ENCODE assay signal across 1 cellular context in genomic region chr10:110324201-110324804, GRCh38.
TF ChIP-seq lines count a peak whose summit lies in the region.

No MANE protein-coding gene starts in this region.

TF ChIP-seq in GM12878, 131 proteins besides CTCF, POLR2A, EP300 and RAD21:
- TF ChIP-seq IKZF2 (IDR thresholded peaks at IDR 0.05) (no peak), PKNOX1 (IDR thresholded peaks at IDR 0.05) (peak; percentile 89), PML (IDR thresholded peaks at IDR 0.05; ENCODE audit: low read length) (no peak), KAT2A (conservative IDR thresholded peaks at IDR 0.05; ENCODE audit: control insufficient read depth, low read depth, low read length) (no peak), PBX3 (IDR thresholded peaks at IDR 0.05; ENCODE audit: insufficient replicate concordance, low read depth, low read length) (peak; percentile 52), ZNF24 (IDR thresholded peaks at IDR 0.05) (no peak), BCLAF1 (IDR thresholded peaks at IDR 0.05) (no peak), YY1 (IDR thresholded peaks at IDR 0.05; ENCODE audit: low read depth, low read length) (0 out of 2 replicates have a peak, but pooled peaks have one; percentile 42), SREBF1 (IDR thresholded peaks at IDR 0.05; ENCODE audit: low read length) (no peak), DPF2 (IDR thresholded peaks at IDR 0.05) (peak; percentile 36; the same call in 1 of the 2 replicates), E4F1 (IDR thresholded peaks at IDR 0.05; ENCODE audit: borderline replicate concordance, partially characterized antibody) (no peak), MLLT1 (IDR thresholded peaks at IDR 0.05) (peak; percentile 55; the same call in 1 of the 2 replicates), ZBTB4 (CRISPR knock-in tag; IDR thresholded peaks at IDR 0.05) (peak; percentile 57; the same call in 1 of the 2 replicates), POU2F2 (IDR thresholded peaks at IDR 0.05; ENCODE audit: borderline replicate concordance, low read depth, low read length) (no peak), BHLHE40 (IDR thresholded peaks at IDR 0.05; ENCODE audit: borderline replicate concordance in 1 of 2, low read depth in 2 of 2, low read length in 1 of 2) (no peak), ZNF384 (IDR thresholded peaks at IDR 0.05; ENCODE audit: borderline replicate concordance, low read depth, low read length) (no peak), RUNX3 (IDR thresholded peaks at IDR 0.05; ENCODE audit: low read length) (peak; percentile 62), NFIC (IDR thresholded peaks at IDR 0.05; ENCODE audit: low read depth, low read length) (no peak; the same call in 1 of the 2 replicates), TAF1 (IDR thresholded peaks at IDR 0.05; ENCODE audit: borderline replicate concordance, low read depth, low read length) (no peak), SIX5 (IDR thresholded peaks at IDR 0.05; ENCODE audit: low read depth, low read length, severe bottlenecking) (no peak), CBX5 (IDR thresholded peaks at IDR 0.05; ENCODE audit: low read depth) (no peak), ZNF687 (IDR thresholded peaks at IDR 0.05) (peak; percentile 56; the same call in 1 of the 2 replicates), YBX1 (IDR thresholded peaks at IDR 0.05) (no peak), PAX5 (IDR thresholded peaks at IDR 0.05; ENCODE audit: borderline replicate concordance, low read depth, low read length) (no peak), CHD1 (IDR thresholded peaks at IDR 0.05; ENCODE audit: low read depth, low read length) (no peak)
